In the genomic region with DNA sequence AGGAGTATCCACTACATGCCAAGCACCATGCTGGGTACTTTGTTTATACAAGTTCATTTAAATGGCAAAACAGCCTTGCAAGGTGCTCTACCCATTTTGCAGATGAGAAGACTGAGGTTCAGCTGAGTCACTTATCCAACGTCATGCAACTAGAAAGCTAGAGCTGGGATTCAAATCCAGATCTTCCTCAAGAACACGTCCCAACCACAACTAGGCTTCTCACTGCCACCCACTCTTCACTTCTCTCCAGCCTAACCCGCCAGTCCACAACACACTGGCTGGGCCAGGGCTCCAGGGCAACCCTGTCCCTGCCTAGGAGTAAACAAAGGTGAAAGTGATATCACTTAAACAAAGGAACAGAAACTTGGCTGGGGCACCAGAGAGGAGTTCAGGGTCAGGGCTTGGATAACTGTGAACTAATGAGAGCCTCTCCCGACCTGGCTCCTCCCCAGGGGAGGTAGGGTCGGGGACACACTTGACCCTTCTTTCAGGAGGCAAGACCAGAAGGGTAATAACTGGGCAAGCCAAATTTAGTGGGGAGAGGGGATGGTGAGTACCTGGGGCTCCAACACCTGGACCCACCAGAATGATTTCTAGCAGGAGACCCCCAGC, we compare ENCODE assay signal across 1 cellular context.
TF ChIP-seq lines count a peak whose summit lies in the region.

No MANE protein-coding gene starts in this region.

TF ChIP-seq in HCT116, 20 proteins besides CTCF, POLR2A, EP300 and RAD21:
- TF ChIP-seq POLR2AphosphoS5 (IDR thresholded peaks at IDR 0.05; ENCODE audit: low read depth, low read length) (no peak), TCF7L2 (IDR thresholded peaks at IDR 0.05; ENCODE audit: borderline replicate concordance, extremely low read depth, insufficient read depth, insufficient read length) (no peak), CBX3 (IDR thresholded peaks at IDR 0.05; ENCODE audit: low read depth) (no peak), MAX (IDR thresholded peaks at IDR 0.05) (no peak), EZH2 (IDR thresholded peaks at IDR 0.05) (no peak)
- TF ChIP-seq, protein P1, sequence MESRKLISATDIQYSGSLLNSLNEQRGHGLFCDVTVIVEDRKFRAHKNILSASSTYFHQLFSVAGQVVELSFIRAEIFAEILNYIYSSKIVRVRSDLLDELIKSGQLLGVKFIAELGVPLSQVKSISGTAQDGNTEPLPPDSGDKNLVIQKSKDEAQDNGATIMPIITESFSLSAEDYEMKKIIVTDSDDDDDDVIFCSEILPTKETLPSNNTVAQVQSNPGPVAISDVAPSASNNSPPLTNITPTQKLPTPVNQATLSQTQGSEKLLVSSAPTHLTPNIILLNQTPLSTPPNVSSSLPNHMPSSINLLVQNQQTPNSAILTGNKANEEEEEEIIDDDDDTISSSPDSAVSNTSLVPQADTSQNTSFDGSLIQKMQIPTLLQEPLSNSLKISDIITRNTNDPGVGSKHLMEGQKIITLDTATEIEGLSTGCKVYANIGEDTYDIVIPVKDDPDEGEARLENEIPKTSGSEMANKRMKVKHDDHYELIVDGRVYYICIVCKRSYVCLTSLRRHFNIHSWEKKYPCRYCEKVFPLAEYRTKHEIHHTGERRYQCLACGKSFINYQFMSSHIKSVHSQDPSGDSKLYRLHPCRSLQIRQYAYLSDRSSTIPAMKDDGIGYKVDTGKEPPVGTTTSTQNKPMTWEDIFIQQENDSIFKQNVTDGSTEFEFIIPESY (IDR thresholded peaks at IDR 0.05; ENCODE audit: extremely low read depth, insufficient replicate concordance, low read length), result no peak
